ENCODE assay signal across 8 cellular contexts in genomic region chrX:75156537-75156945, GRCh38. TPM values are rescaled to one million over a fixed set of nuclear protein-coding genes. Genes with fewer than 3 reads are reported as not detected.
DNase-seq lines count a peak whose midpoint lies in the region; ATAC-seq lines count a peak whose summit lies in the region.

No MANE protein-coding gene starts in this region.

- H3K9ac ChIP-seq in skeletal muscle satellite cell (ENCODE audit: low read depth, low read length) = peak overlapping the region; percentile 86

- DNase-seq in DMS53 (lab: John Stamatoyannopoulos, UW) (peak; percentile 38), DMS53 treated with DMSO at 0.1 percent for 48 hours (lab: John Stamatoyannopoulos, UW; ENCODE audit: unreplicated experiment) (no peak), amniotic epithelial cell (ENCODE audit: low read depth) (peak; percentile 24), putamen (ENCODE audit: low spot score) (no peak)

- peaks cover 3 to 14% (median 11%) of the 10 kb centered on the region in 3 donors for H3K4me1 Mint-ChIP-seq in IgD-negative memory B cell

- H3K9me3 Mint-ChIP-seq in IgD-negative memory B cell = no peaks in the 10 kb centered on the region

- no peaks in the 10 kb centered on the region for H3K36me3 ChIP-seq in skeletal muscle satellite cell (ENCODE audit: insufficient read depth, low read length)

- peak overlapping the region; percentile 94 to 100 (median 98) for H3K4me3 Mint-ChIP-seq in IgD-negative memory B cell

- H3K4me1 ChIP-seq in skeletal muscle satellite cell (ENCODE audit: control insufficient read depth, insufficient read depth, low read length) = no peaks in the 10 kb centered on the region

- H3K27me3 ChIP-seq in skeletal muscle satellite cell (ENCODE audit: control insufficient read depth, insufficient read depth, low read length) = no peaks in the 10 kb centered on the region

- peak overlapping the region; percentile 97 to 98 (median 97) for H3K27ac Mint-ChIP-seq in IgD-negative memory B cell

- no peaks in the 10 kb centered on the region for H3K9me3 ChIP-seq in skeletal muscle satellite cell (replicated peaks; ENCODE audit: low read length)

- peak overlapping the region; percentile 77 for H3K4me2 ChIP-seq in skeletal muscle satellite cell (ENCODE audit: low read length)

- H3K27me3 Mint-ChIP-seq in IgD-negative memory B cell = no peaks in the 10 kb centered on the region

- no peaks in the 10 kb centered on the region for H3K36me3 Mint-ChIP-seq in IgD-negative memory B cell

- no peak for ATAC-seq in HG02840 (IDR thresholded peaks at IDR 0.05; ENCODE audit: low FRiP score, unreplicated experiment)

- peak overlapping the region; percentile 74 for H3K4me3 ChIP-seq in iPS-11a (ENCODE audit: low read depth, low read length)
- peak overlapping the region; percentile 79 for H3K4me3 ChIP-seq in skeletal muscle satellite cell (ENCODE audit: low read length)

RNA-seq across cellular contexts. Expression of gene ABCB7, which starts 0.5 kb away (rescaled TPM):
- polyA plus RNA-seq in IgD-negative memory B cell = 13.2 TPM
- 11.4 and 11.9 TPM in 2 replicates for total RNA-seq in skeletal muscle satellite cell (2012; rRNA removed)

Comparison
In these comparisons a context has a peak if more than half of its experiments do, and no peak if none do; other contexts are left out.
1. DNase-seq: peak in DMS53 (single experiment) and amniotic epithelial cell (single experiment); none in DMS53 treated with DMSO at 0.1 percent for 48 hours (single experiment) and putamen (single experiment).